In genomic region chr15:100198442-100198841, GRCh38 we compare ENCODE assay signal across 1 cellular context.
TF ChIP-seq lines count a peak whose summit lies in the region.

No MANE protein-coding gene starts in this region.

TF ChIP-seq in SK-N-SH treated with all-trans-retinoic acid at 6 μM for 48 hours, 23 proteins besides CTCF, POLR2A, EP300 and RAD21 (continued from another document):
- TF ChIP-seq TSHZ2 (CRISPR knock-in tag; IDR thresholded peaks at IDR 0.05) (peak; percentile 84; the same call in 1 of the 2 replicates), ZC3H10 (CRISPR knock-in tag; IDR thresholded peaks at IDR 0.05) (no peak), ZNF565 (CRISPR knock-in tag; conservative IDR thresholded peaks at IDR 0.05; ENCODE audit: low read depth) (no peak), TOX (CRISPR knock-in tag; IDR thresholded peaks at IDR 0.05; ENCODE audit: borderline replicate concordance) (no peak), TCF4 (CRISPR knock-in tag; IDR thresholded peaks at IDR 0.05; ENCODE audit: borderline replicate concordance) (peak; percentile 96), ISL1 (CRISPR knock-in tag; IDR thresholded peaks at IDR 0.05) (peak; percentile 93), BACH2 (CRISPR knock-in tag; IDR thresholded peaks at IDR 0.05; ENCODE audit: borderline replicate concordance) (no peak), ZNF8 (CRISPR knock-in tag; IDR thresholded peaks at IDR 0.05) (no peak), CREB5 (CRISPR knock-in tag; IDR thresholded peaks at IDR 0.05; ENCODE audit: low read depth) (no peak)
